Comparison of ENCODE assay signal across 23 cellular contexts in genomic region chr14:29937116-29937515, GRCh38. TPM values are rescaled to one million over a fixed set of nuclear protein-coding genes. Genes with fewer than 3 reads are reported as not detected.
A peak's percentile ranks its signal among the peaks of the same experiment; 100 is the strongest.
DNase-seq lines count a peak whose midpoint lies in the region; ATAC-seq, FAIRE-seq and TF ChIP-seq lines count a peak whose summit lies in the region.
"Had no signal": no experiment of that assay in that cellular context is flagged by ENCODE, and none has a peak within 500 bp of the region (broad histone marks: within the 10 kb centered on the region; RNA-seq: fewer than 3 reads in every experiment).

No MANE protein-coding gene starts in this region.

- H3K27me3 ChIP-seq in astrocyte (ENCODE audit: insufficient read depth, low read length), result no peaks in the 10 kb centered on the region

- no peak overlapping the region for H3K27ac Mint-ChIP-seq in astrocyte (ENCODE audit: unreplicated experiment)
- H3K27ac Mint-ChIP-seq: activated naive CD4-positive, alpha-beta T cell treated with anti-CD3 and anti-CD28 coated beads, Interleukin-2, amount 10 ng/mL, durations not matched to agents 7 days and 5 days; activated T-cell treated with anti-CD3 and anti-CD28 coated beads, Interleukin-2, amount 50 U/mL, for 24 hours; type B pancreatic cell had no signal

- H3K27me3 Mint-ChIP-seq in astrocyte (ENCODE audit: low read depth, unreplicated experiment), result no peaks in the 10 kb centered on the region
- H3K27me3 Mint-ChIP-seq: activated naive CD4-positive, alpha-beta T cell treated with anti-CD3 and anti-CD28 coated beads, Interleukin-2, amount 10 ng/mL, durations not matched to agents 7 days and 5 days; activated T-cell treated with anti-CD3 and anti-CD28 coated beads, Interleukin-2, amount 50 U/mL, for 24 hours; type B pancreatic cell had no signal

- peak; percentile 45 for DNase-seq in Caki2 (ENCODE audit: low read depth)
- no peak for DNase-seq in HTR-8/SVneo (ENCODE audit: insufficient read length, low spot score)
- DNase-seq in astrocyte (ENCODE audit: low read depth), result no peak
- peak; percentile 42 to 71 for DNase-seq in foreskin fibroblast
- no peak for DNase-seq in NCI-H82 (lab: John Stamatoyannopoulos, UW)
- DNase-seq in RPMI8226, result no peak
- DNase-seq: activated CD4-positive, CD25-positive, alpha-beta regulatory T cell; activated naive CD4-positive, alpha-beta T cell treated with anti-CD3 and anti-CD28 coated beads, Interleukin-2, amount 10 ng/mL, durations not matched to agents 7 days and 5 days; activated T-cell treated with anti-CD3 and anti-CD28 coated beads, Interleukin-2, amount 50 U/mL, for 24 hours; AML-193; hypothalamus; KG1; kidney; NCI-H1694 treated with DMSO at 0.1 percent for 48 hours; NCI-H2227 treated with DMSO at 0.1 percent for 48 hours; occipital lobe; retina; stimulated activated CD4-positive, alpha-beta T cell treated with anti-CD3 and anti-CD28 coated beads, Interleukin-4, amount 100 ng/mL, for 4 hours had no signal

- no peak overlapping the region for H2AFZ ChIP-seq in astrocyte (ENCODE audit: low read depth, low read length)

- H3K36me3 Mint-ChIP-seq in astrocyte (ENCODE audit: low read depth, unreplicated experiment), result no peaks in the 10 kb centered on the region
- H3K36me3 Mint-ChIP-seq: activated naive CD4-positive, alpha-beta T cell treated with anti-CD3 and anti-CD28 coated beads, Interleukin-2, amount 10 ng/mL, durations not matched to agents 7 days and 5 days; type B pancreatic cell had no signal

- no peaks in the 10 kb centered on the region for H3K4me1 ChIP-seq in astrocyte (ENCODE audit: insufficient read depth, low read length)

- H4K20me1 ChIP-seq in astrocyte (ENCODE audit: insufficient read depth, low read length), result no peaks in the 10 kb centered on the region

- H3K27ac ChIP-seq in astrocyte (ENCODE audit: low read depth, low read length), result no peak overlapping the region

- FAIRE-seq in HTR-8/SVneo (lab: Jason Lieb, UNC) (peak; percentile 58), astrocyte (lab: Jason Lieb, UNC) (peak; percentile 56)
- FAIRE-seq: kidney, RCC 7860 had no signal

- no peak for ATAC-seq in GM21717 (IDR thresholded peaks at IDR 0.05; ENCODE audit: unreplicated experiment)
- no peak for ATAC-seq in GM18909 (IDR thresholded peaks at IDR 0.05; ENCODE audit: poor library complexity, unreplicated experiment)
- ATAC-seq: SK-N-SH treated with all-trans-retinoic acid at 6 μM for 48 hours had no signal

- H3K79me2 ChIP-seq in astrocyte (ENCODE audit: insufficient read depth, low read length), result no peaks in the 10 kb centered on the region

- no peak overlapping the region for H3K4me3 ChIP-seq in astrocyte (ENCODE audit: insufficient read depth, low read depth, low read length)
- no peak overlapping the region for H3K4me3 ChIP-seq in foreskin fibroblast (ENCODE audit: low read depth in 1 of 2, low read length in 2 of 2)

- no peak overlapping the region for H3K4me2 ChIP-seq in astrocyte (ENCODE audit: low read length)

- H3K4me1 Mint-ChIP-seq in astrocyte (ENCODE audit: low read depth, unreplicated experiment), result peaks cover 3% of the 10 kb centered on the region
- H3K4me1 Mint-ChIP-seq: activated naive CD4-positive, alpha-beta T cell treated with anti-CD3 and anti-CD28 coated beads, Interleukin-2, amount 10 ng/mL, durations not matched to agents 7 days and 5 days had no signal

- H3K4me3 Mint-ChIP-seq in astrocyte (ENCODE audit: unreplicated experiment), result no peak overlapping the region
- H3K4me3 Mint-ChIP-seq: activated naive CD4-positive, alpha-beta T cell treated with anti-CD3 and anti-CD28 coated beads, Interleukin-2, amount 10 ng/mL, durations not matched to agents 7 days and 5 days; activated T-cell treated with anti-CD3 and anti-CD28 coated beads, Interleukin-2, amount 50 U/mL, for 24 hours; type B pancreatic cell had no signal

- no peaks in the 10 kb centered on the region for H3K9me3 ChIP-seq in astrocyte (ENCODE audit: insufficient read depth, low read depth, low read length)

- H3K36me3 ChIP-seq in astrocyte (ENCODE audit: insufficient read depth, low read length), result no peaks in the 10 kb centered on the region

- H3K9me3 Mint-ChIP-seq in astrocyte (ENCODE audit: unreplicated experiment), result peaks cover 3% of the 10 kb centered on the region
- H3K9me3 Mint-ChIP-seq: activated naive CD4-positive, alpha-beta T cell treated with anti-CD3 and anti-CD28 coated beads, Interleukin-2, amount 10 ng/mL, durations not matched to agents 7 days and 5 days; activated T-cell treated with anti-CD3 and anti-CD28 coated beads, Interleukin-2, amount 50 U/mL, for 24 hours; type B pancreatic cell had no signal

- in situ Hi-C loops in Caki2 (cut with HindIII; ENCODE audit: low pct_unique_long_range_greater_than_20kb, low sequenced_read_pairs), result no loop called here

- no peak overlapping the region for H3K9ac ChIP-seq in astrocyte (ENCODE audit: low read length)

- no peak for TF ChIP-seq CTCF in astrocyte (IDR thresholded peaks at IDR 0.05; ENCODE audit: insufficient read depth, low read depth, low read length)
- no peak for TF ChIP-seq CTCF in foreskin fibroblast (IDR thresholded peaks at IDR 0.05; ENCODE audit: low read depth, low read length)

RNA-seq across cellular contexts. Expression of gene PRKD1, which starts 9.5 kb away (rescaled TPM):
- 5.1 and 10.3 TPM in 2 replicates for total RNA-seq in Caki2 (2014; rRNA removed; shearing (Covaris generic); ENCODE audit: low replicate concordance)
- 5.9 and 6.7 TPM in 2 replicates for total RNA-seq in astrocyte

Comparison
In these comparisons a context has a peak if more than half of its experiments do, and no peak if none do; other contexts are left out.
1. DNase-seq: peak in Caki2 (single experiment) and foreskin fibroblast (2 of 2); none in HTR-8/SVneo (single experiment), astrocyte (single experiment), NCI-H82 (single experiment) and RPMI8226 (single experiment).